1 cellular context compared by ENCODE assay signal in genomic region chr6:10429638-10430427, GRCh38.
A peak's percentile ranks its signal among the peaks of the same experiment; 100 is the strongest.
TF ChIP-seq lines count a peak whose summit lies in the region.

No MANE protein-coding gene starts in this region.

TF ChIP-seq in PFSK-1, 5 proteins besides CTCF, POLR2A, EP300 and RAD21:
- TF ChIP-seq, protein P1, sequence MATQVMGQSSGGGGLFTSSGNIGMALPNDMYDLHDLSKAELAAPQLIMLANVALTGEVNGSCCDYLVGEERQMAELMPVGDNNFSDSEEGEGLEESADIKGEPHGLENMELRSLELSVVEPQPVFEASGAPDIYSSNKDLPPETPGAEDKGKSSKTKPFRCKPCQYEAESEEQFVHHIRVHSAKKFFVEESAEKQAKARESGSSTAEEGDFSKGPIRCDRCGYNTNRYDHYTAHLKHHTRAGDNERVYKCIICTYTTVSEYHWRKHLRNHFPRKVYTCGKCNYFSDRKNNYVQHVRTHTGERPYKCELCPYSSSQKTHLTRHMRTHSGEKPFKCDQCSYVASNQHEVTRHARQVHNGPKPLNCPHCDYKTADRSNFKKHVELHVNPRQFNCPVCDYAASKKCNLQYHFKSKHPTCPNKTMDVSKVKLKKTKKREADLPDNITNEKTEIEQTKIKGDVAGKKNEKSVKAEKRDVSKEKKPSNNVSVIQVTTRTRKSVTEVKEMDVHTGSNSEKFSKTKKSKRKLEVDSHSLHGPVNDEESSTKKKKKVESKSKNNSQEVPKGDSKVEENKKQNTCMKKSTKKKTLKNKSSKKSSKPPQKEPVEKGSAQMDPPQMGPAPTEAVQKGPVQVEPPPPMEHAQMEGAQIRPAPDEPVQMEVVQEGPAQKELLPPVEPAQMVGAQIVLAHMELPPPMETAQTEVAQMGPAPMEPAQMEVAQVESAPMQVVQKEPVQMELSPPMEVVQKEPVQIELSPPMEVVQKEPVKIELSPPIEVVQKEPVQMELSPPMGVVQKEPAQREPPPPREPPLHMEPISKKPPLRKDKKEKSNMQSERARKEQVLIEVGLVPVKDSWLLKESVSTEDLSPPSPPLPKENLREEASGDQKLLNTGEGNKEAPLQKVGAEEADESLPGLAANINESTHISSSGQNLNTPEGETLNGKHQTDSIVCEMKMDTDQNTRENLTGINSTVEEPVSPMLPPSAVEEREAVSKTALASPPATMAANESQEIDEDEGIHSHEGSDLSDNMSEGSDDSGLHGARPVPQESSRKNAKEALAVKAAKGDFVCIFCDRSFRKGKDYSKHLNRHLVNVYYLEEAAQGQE (IDR thresholded peaks at IDR 0.05; ENCODE audit: insufficient read depth in 1 of 2, low read depth in 2 of 2, low read length in 2 of 2), result no peak
- TF ChIP-seq POLR2AphosphoS5 (IDR thresholded peaks at IDR 0.05; ENCODE audit: low read depth, low read length), result peak; percentile 58
